Comparison of ENCODE assay signal across 8 cellular contexts in the genomic region with DNA sequence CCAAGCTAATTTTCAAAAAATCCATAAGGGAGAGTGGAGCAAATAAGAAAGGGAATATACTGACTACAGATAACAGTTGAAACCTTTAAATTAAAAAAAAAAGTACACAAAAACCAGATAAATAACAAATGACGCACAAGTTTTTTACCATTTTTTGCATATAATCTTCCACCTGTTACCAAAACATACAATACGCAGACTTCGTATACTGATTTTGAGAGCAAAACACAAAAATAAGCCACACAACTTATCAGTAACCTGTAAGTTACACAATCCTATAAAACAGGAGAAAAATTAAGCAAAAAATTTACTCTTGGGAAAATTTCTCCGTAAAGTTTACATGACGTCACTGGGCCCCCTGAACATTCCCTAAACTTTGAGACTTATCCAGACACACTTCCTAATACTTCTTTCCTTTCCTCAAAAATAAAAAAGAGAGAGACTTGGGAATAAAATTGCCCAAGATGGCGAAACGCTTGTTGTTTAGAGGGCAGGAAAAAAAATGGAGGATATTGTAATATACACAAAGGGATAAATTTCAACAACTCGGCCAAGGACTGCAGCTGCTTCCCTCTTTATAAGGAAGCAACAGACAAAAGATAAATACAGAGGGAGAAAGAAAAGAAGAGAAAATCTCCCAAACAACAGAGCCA. TPM values are rescaled to one million over a fixed set of nuclear protein-coding genes. Genes with fewer than 3 reads are reported as not detected.
A peak's percentile ranks its signal among the peaks of the same experiment; 100 is the strongest.
DNase-seq lines count a peak whose midpoint lies in the region; ATAC-seq, FAIRE-seq and TF ChIP-seq lines count a peak whose summit lies in the region.

No MANE protein-coding gene starts in this region.

- H2AFZ ChIP-seq in Loucy (ENCODE audit: low read length): peak overlapping the region; percentile 93
- H2AFZ ChIP-seq in GM12878 (ENCODE audit: control insufficient read depth, low read depth, low read length): peak overlapping the region; percentile 87

- intact Hi-C loops in GM12878 (cut with micrococcal nuclease; ENCODE audit: unreplicated experiment) (loop anchor here (1.0 to 10.0 kb wide), 4 partner anchors 97 to 350 kb away; a partner anchor contains a TSS), left lung (cut with DNase I) (no loop called here)

- H3K27ac ChIP-seq in GM12878 (ENCODE audit: control insufficient read depth, insufficient read depth) (peak overlapping the region; percentile 73), left lung (peak overlapping the region; percentile 99), thymus (ENCODE audit: low read depth) (peak overlapping the region; percentile 36)

- POLR2A ChIA-PET in GM12878 (lab: Charles Lee): interaction anchor here (0.6 to 1.9 kb wide), 12 partner anchors 9 to 1449 kb away, joined by 3 to 7 read pairs (median 4); a partner anchor contains a TSS

- H3K36me3 ChIP-seq in Loucy (ENCODE audit: insufficient read depth, low read length) (no peaks in the 10 kb centered on the region), GM12878 (ENCODE audit: control insufficient read depth in 2 of 2, insufficient read depth in 2 of 2, low read length in 1 of 2) (no peaks in the 10 kb centered on the region), left lung (no peaks in the 10 kb centered on the region), thymus (ENCODE audit: control insufficient read depth, insufficient read depth) (no peaks in the 10 kb centered on the region)

- H4K20me1 ChIP-seq in Loucy (ENCODE audit: insufficient read depth, low read length, poor library complexity, severe bottlenecking) (peaks cover 19% of the 10 kb centered on the region), GM12878 (ENCODE audit: control insufficient read depth, insufficient read depth) (no peaks in the 10 kb centered on the region)

- in situ Hi-C loops in GM12878 (cut with MboI): no loop called here

- TF ChIP-seq RAD21 in GM12878 (IDR thresholded peaks at IDR 0.05; ENCODE audit: insufficient read depth, low read depth, low read length): no peak

- no peak for TF ChIP-seq EP300 in GM12878 (IDR thresholded peaks at IDR 0.05; ENCODE audit: borderline replicate concordance in 1 of 2, control insufficient read depth in 1 of 2, low read depth in 2 of 2, low read length in 2 of 2)

- SMC1A ChIA-PET in GM12878 (lab: Charles Lee; ENCODE audit: uncharacterized antibody, unreplicated experiment): interaction anchor here (0.6 to 2.2 kb wide), 11 partner anchors 9 to 660 kb away, joined by 3 to 6 read pairs (median 3); no protein-coding TSS in a partner anchor

- no peak for TF ChIP-seq POLR2A in GM12878 (IDR thresholded peaks at IDR 0.05; ENCODE audit: low read depth, low read length)

- H3K9me3 ChIP-seq in Loucy (ENCODE audit: insufficient read depth, low read depth, low read length): no peaks in the 10 kb centered on the region
- H3K9me3 ChIP-seq in GM12878 (replicated peaks; ENCODE audit: control insufficient read depth, insufficient read depth, low read length): no peaks in the 10 kb centered on the region
- no peaks in the 10 kb centered on the region for H3K9me3 ChIP-seq in left lung
- H3K9me3 ChIP-seq in thymus (ENCODE audit: control insufficient read depth): no peaks in the 10 kb centered on the region

- H3K9ac ChIP-seq in Loucy (ENCODE audit: low read depth, low read length, poor library complexity, severe bottlenecking): peak overlapping the region; percentile 92
- H3K9ac ChIP-seq in GM12878 (ENCODE audit: control insufficient read depth, insufficient read depth, low read length): peak overlapping the region; percentile 78

- H3K79me2 ChIP-seq in Loucy (ENCODE audit: insufficient read depth, low read length) (peaks cover 49% of the 10 kb centered on the region), GM12878 (ENCODE audit: control insufficient read depth, insufficient read depth, low read length) (peaks cover 33% of the 10 kb centered on the region)

- RAD21 ChIA-PET in GM12878 (lab: Charles Lee; ENCODE audit: unreplicated experiment): interaction anchor here (0.6 to 1.3 kb wide), 10 partner anchors 96 to 356 kb away, joined by 3 to 10 read pairs (median 4); a partner anchor contains a TSS

- CTCF ChIA-PET in GM12878 (lab: Yijun Ruan, JAX): interaction anchor here (0.7 to 1.4 kb wide), 6 partner anchors 15 to 258 kb away, joined by 3 to 7 read pairs (median 3); a partner anchor contains a TSS

- H3K4me3 ChIP-seq in Loucy (ENCODE audit: low read length, poor library complexity, severe bottlenecking): peak overlapping the region; percentile 85
- H3K4me3 ChIP-seq in GM12878: peak overlapping the region; percentile 70
- H3K4me3 ChIP-seq in left lung: peak overlapping the region; percentile 54 to 67
- peak overlapping the region; percentile 73 for H3K4me3 ChIP-seq in thymus (ENCODE audit: low read length)

- TF ChIP-seq CTCF in Loucy (conservative IDR thresholded peaks at IDR 0.05; ENCODE audit: low read length) (no peak), GM12878 (IDR thresholded peaks at IDR 0.05 in 2 of 3, conservative IDR thresholded peaks at IDR 0.05 in 1 of 3; ENCODE audit: control insufficient read depth in 2 of 3, extremely low read depth in 1 of 3, insufficient read depth in 1 of 3, low read depth in 3 of 3, low read length in 3 of 3) (no peak), left lung (IDR thresholded peaks at IDR 0.05) (no peak)

- H3F3A ChIP-seq in Loucy (ENCODE audit: low read depth): 0 out of 2 replicates have a peak, but pooled peaks cover 3% of the 10 kb centered on the region

- no peaks in the 10 kb centered on the region for H3K9me2 ChIP-seq in Loucy (replicated peaks; ENCODE audit: low read depth, low read length)

- peak; percentile 66 for DNase-seq in DMS153 treated with DMSO at 0.1 percent for 48 hours (lab: John Stamatoyannopoulos, UW; ENCODE audit: unreplicated experiment)
- no peak for DNase-seq in GM12878 (ENCODE audit: low read depth, low spot score)
- DNase-seq in left lung: no peak
- no peak for DNase-seq in activated CD4-positive, alpha-beta T cell treated with anti-CD3 and anti-CD28 coated beads, Interleukin-2, amount 50 U/mL, for 48 hours
- DNase-seq in stimulated activated naive CD4-positive, alpha-beta T cell treated with Interleukin-2 at 50 U/mL for 16 hours (lab: John Stamatoyannopoulos, UW): no peak
- no peak for DNase-seq in frontal cortex (ENCODE audit: low spot score in 2 of 2)

- H3K4me2 ChIP-seq in Loucy (ENCODE audit: low read depth, low read length, poor library complexity, severe bottlenecking) (peak overlapping the region; percentile 87), GM12878 (ENCODE audit: control insufficient read depth, insufficient read depth) (peak overlapping the region; percentile 80)

- BruUV-seq in GM12878 (replicated peaks; lab: Mats Ljungman, UMichigan): no TSS peak

- WGBS in GM12878 (ENCODE audit: insufficient coverage, insufficient replicate concordance, low lambda C conversion rate, missing lambda C conversion rate): 23% methylated on average over 8 of the region's 8 CpGs
- 5% methylated on average over 8 of the region's 8 CpGs for WGBS in thymus

- H3K4me1 ChIP-seq in Loucy (ENCODE audit: insufficient read depth, low read length, poor library complexity, severe bottlenecking) (peaks cover 44% of the 10 kb centered on the region), GM12878 (ENCODE audit: control insufficient read depth, insufficient read depth, low read length) (no peaks in the 10 kb centered on the region; the same call in 1 of the 2 replicates), left lung (peaks cover 7 to 66% of the 10 kb centered on the region in 2 donors), thymus (ENCODE audit: control insufficient read depth, insufficient read depth, low read length) (no peaks in the 10 kb centered on the region)

- H3K27me3 ChIP-seq in Loucy (ENCODE audit: insufficient read depth, low read length, poor library complexity, severe bottlenecking) (no peaks in the 10 kb centered on the region), GM12878 (replicated peaks in 1 of 2; ENCODE audit: control insufficient read depth in 2 of 2, insufficient read depth in 2 of 2, low read length in 1 of 2) (no peaks in the 10 kb centered on the region), left lung (no peaks in the 10 kb centered on the region), thymus (ENCODE audit: control insufficient read depth, insufficient read depth) (no peaks in the 10 kb centered on the region)

- no peak for FAIRE-seq in GM12878 (lab: Jason Lieb, UNC)
- no peak for FAIRE-seq in frontal cortex (lab: Jason Lieb, UNC)

- ATAC-seq in GM12878: no peak
- ATAC-seq in left lung: peak; percentile 3

TF ChIP-seq in GM12878, 131 proteins besides CTCF, POLR2A, EP300 and RAD21 (continues in another document):
- TF ChIP-seq STAT1 (conservative IDR thresholded peaks at IDR 0.05): no peak
- TF ChIP-seq, protein P1, sequence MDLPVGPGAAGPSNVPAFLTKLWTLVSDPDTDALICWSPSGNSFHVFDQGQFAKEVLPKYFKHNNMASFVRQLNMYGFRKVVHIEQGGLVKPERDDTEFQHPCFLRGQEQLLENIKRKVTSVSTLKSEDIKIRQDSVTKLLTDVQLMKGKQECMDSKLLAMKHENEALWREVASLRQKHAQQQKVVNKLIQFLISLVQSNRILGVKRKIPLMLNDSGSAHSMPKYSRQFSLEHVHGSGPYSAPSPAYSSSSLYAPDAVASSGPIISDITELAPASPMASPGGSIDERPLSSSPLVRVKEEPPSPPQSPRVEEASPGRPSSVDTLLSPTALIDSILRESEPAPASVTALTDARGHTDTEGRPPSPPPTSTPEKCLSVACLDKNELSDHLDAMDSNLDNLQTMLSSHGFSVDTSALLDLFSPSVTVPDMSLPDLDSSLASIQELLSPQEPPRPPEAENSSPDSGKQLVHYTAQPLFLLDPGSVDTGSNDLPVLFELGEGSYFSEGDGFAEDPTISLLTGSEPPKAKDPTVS (IDR thresholded peaks at IDR 0.05; ENCODE audit: low read depth, low read length): 0 out of 2 replicates have a peak, but pooled peaks have one; percentile 10

RNA-seq across cellular contexts. Expression of a gene that starts 1.7 kb away (rescaled TPM):
- total RNA-seq in GM12878 (2013; cell fraction: nucleolus; rRNA removed): 510 and 514 TPM in 2 replicates
- total RNA-seq in GM12878 (2014; rRNA removed): 29.0 and 35.7 TPM in 2 replicates
- total RNA-seq in GM12878 (2014; rRNA removed; fragmentation: Illumina TruSeq; extraction: Trizol): 49.7 and 52.7 TPM in 2 replicates
- 32.1 and 33.0 TPM in 2 replicates for total RNA-seq in GM12878 (2021)
- polyA plus RNA-seq in GM12878 (2011; ENCODE audit: low read depth): 23.5 TPM
- 24.9 and 33.1 TPM in 2 replicates for polyA plus RNA-seq in GM12878 (2011; rRNA removed)
- polyA plus RNA-seq in GM12878 (2011; cell fraction: cytosol; rRNA removed): 12.6 and 14.4 TPM in 2 replicates
- 33.1 and 42.0 TPM in 2 replicates for polyA plus RNA-seq in GM12878 (2011; cell fraction: nucleus; rRNA removed)
- polyA plus RNA-seq in GM12878 (2012): 19.7 and 23.3 TPM in 2 replicates
- 33.3 and 47.1 TPM in 2 replicates for polyA plus RNA-seq in GM12878 (2014; fragmentation: Illumina TruSeq; extraction: Trizol)
- 10 to 100 TPM in 1 of 2 experiments, 1 to 10 TPM in 1; 8.8 to 12.8 TPM for polyA plus RNA-seq in GM12878 (2014; fragmentation: Nextera tagmentation; extraction: Ambion mirVana)
- polyA plus RNA-seq in GM12878 (2014; rRNA removed): 18.6 and 24.5 TPM in 2 replicates
- polyA plus RNA-seq in GM12878 (2016; fragmentation: Nextera tagmentation; extraction: Ambion mirVana): 10 to 100 TPM; 22.4 to 23.9 TPM
- 71.0 and 79.2 TPM in 2 replicates for polyA minus RNA-seq in GM12878 (2011; rRNA and poly(A)+ RNA removed)
- polyA minus RNA-seq in GM12878 (2011; cell fraction: cytosol; rRNA and poly(A)+ RNA removed): 18.4 and 19.5 TPM in 2 replicates
- 68.2 and 95.3 TPM in 2 replicates for polyA minus RNA-seq in GM12878 (2011; cell fraction: nucleus; rRNA and poly(A)+ RNA removed)
- total RNA-seq in left lung: 10 to 100 TPM; 60.0 to 76.2 TPM
- 16.9 TPM for polyA plus RNA-seq in thymus
- total RNA-seq in frontal cortex: 192 TPM

Comparison
In these comparisons a context has a peak if more than half of its experiments do, and no peak if none do; other contexts are left out.
1. H3K27ac ChIP-seq: peak in every context shown above with its lines; median percentile 99 in left lung; 73 in GM12878; 36 in thymus.